In genomic region chr12:66563220-66563619, GRCh38 we compare ENCODE assay signal across 33 cellular contexts.
"Had no signal": no experiment of that assay in that cellular context is flagged by ENCODE, and none has a peak within 500 bp of the region (broad histone marks: within the 10 kb centered on the region; RNA-seq: fewer than 3 reads in every experiment).

No MANE protein-coding gene starts in this region.

- ATAC-seq: activated CD8-positive, alpha-beta memory T cell treated with anti-CD3 and anti-CD28 coated beads, Interleukin-2, amount 10 ng/mL, durations not matched to agents 7 days and 5 days; activated CD8-positive, alpha-beta T cell treated with anti-CD3 and anti-CD28 coated beads, Interleukin-2, amount 10 ng/mL, durations not matched to agents 7 days and 5 days; activated naive CD4-positive, alpha-beta T cell treated with anti-CD3 and anti-CD28 coated beads, Interleukin-2, amount 50 U/mL, for 72 hours; activated T-cell treated with anti-CD3 and anti-CD28 coated beads, Interleukin-2, amount 50 U/mL, for 72 hours; activated T-helper 17 cell treated with anti-CD3 and anti-CD28 coated beads, Interleukin-2, amount 50 U/mL, for 72 hours; body of pancreas had no signal

- H3K4me1 ChIP-seq: adrenal gland, body of pancreas, breast epithelium had no signal

- H3K27ac ChIP-seq: adrenal gland, body of pancreas, brain microvascular endothelial cell, breast epithelium, VCaP had no signal

- DNase-seq: activated B cell treated with CpG ODN at 0.5 μM for 24 hours; activated CD4-positive, alpha-beta memory T cell treated with anti-CD3 and anti-CD28 coated beads, Interleukin-2, amount 10 ng/mL, durations not matched to agents 7 days and 5 days; activated CD4-positive, alpha-beta T cell treated with anti-CD3 and anti-CD28 coated beads for 4 hours; activated CD4-positive, alpha-beta T cell treated with anti-CD3 and anti-CD28 coated beads, Interleukin-2, amount 10 ng/mL, durations not matched to agents 7 days and 5 days; activated CD4-positive, alpha-beta T cell treated with anti-CD3 and anti-CD28 coated beads, Interleukin-2, amount 50 U/mL, for 48 hours; activated CD4-positive, CD25-positive, alpha-beta regulatory T cell treated with anti-CD3 and anti-CD28 coated beads, Interleukin-2, amount 50 U/mL, for 72 hours; activated CD8-positive, alpha-beta memory T cell treated with anti-CD3 and anti-CD28 coated beads for 24 hours; activated CD8-positive, alpha-beta memory T cell treated with anti-CD3 and anti-CD28 coated beads, Interleukin-2, amount 10 ng/mL, durations not matched to agents 7 days and 5 days; activated CD8-positive, alpha-beta memory T cell treated with anti-CD3 and anti-CD28 coated beads, Interleukin-2, amount 50 U/mL, for 48 hours; activated CD8-positive, alpha-beta T cell treated with anti-CD3 and anti-CD28 coated beads, Interleukin-2, amount 10 ng/mL, durations not matched to agents 7 days and 5 days; activated effector memory CD4-positive, alpha-beta T cell treated with anti-CD3 and anti-CD28 coated beads, Interleukin-2, amount 50 U/mL, for 16 hours; activated gamma-delta T cell treated with Interleukin-2 at 50 U/mL for 16 hours; activated naive CD4-positive, alpha-beta T cell; activated naive CD4-positive, alpha-beta T cell treated with anti-CD3 and anti-CD28 coated beads for 36 hours; activated naive CD4-positive, alpha-beta T cell treated with anti-CD3 and anti-CD28 coated beads, Interleukin-2, amount 50 U/mL, for 16 hours; activated naive CD8-positive, alpha-beta T cell treated with anti-CD3 and anti-CD28 coated beads for 36 hours; activated T-cell treated with anti-CD3 and anti-CD28 coated beads, Interleukin-2, amount 50 U/mL, for 24 hours; activated T-cell treated with anti-CD3 and anti-CD28 coated beads, Interleukin-2, amount 50 U/mL, for 72 hours; adrenal gland; amniotic stem cell; aorta; body of pancreas; brain microvascular endothelial cell; central memory CD4-positive, alpha-beta T cell; T-helper 2 cell; T-helper 9 cell had no signal

- H3K27me3 ChIP-seq: adrenal gland, body of pancreas, brain microvascular endothelial cell, breast epithelium had no signal

- FAIRE-seq: astrocyte, colon, TTC549 had no signal

- H3K36me3 ChIP-seq: adrenal gland, brain microvascular endothelial cell, breast epithelium had no signal

- H3K4me3 ChIP-seq: adrenal gland, body of pancreas, breast epithelium had no signal
